1 cellular context compared by ENCODE assay signal in the genomic region with DNA sequence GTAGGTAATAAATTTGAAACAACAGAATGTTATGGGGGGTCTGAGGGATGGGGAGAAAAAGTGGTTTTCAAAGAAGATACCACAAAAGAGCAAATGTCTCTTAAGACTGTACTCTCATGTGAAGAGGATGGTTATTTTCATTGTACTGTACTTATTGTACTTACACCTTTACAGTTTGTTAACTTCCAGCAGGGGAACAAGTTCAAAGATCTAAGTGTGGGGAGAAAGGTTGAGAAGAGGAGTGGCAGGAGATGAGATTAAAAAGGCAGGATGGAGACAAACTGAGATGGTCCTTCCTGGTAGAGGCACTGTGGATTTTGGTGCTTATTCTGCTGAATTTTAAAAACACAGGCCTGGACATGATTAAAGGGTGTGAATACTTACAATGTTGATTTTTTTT.
TF ChIP-seq lines count a peak whose summit lies in the region.

No MANE protein-coding gene starts in this region.

TF ChIP-seq in IMR-90, 13 proteins besides CTCF, POLR2A, EP300 and RAD21:
- no peak for TF ChIP-seq CHD1 (IDR thresholded peaks at IDR 0.05; ENCODE audit: low read depth, low read length)
- TF ChIP-seq, protein P1, sequence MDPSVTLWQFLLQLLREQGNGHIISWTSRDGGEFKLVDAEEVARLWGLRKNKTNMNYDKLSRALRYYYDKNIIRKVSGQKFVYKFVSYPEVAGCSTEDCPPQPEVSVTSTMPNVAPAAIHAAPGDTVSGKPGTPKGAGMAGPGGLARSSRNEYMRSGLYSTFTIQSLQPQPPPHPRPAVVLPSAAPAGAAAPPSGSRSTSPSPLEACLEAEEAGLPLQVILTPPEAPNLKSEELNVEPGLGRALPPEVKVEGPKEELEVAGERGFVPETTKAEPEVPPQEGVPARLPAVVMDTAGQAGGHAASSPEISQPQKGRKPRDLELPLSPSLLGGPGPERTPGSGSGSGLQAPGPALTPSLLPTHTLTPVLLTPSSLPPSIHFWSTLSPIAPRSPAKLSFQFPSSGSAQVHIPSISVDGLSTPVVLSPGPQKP (IDR thresholded peaks at IDR 0.05; ENCODE audit: borderline replicate concordance, low read depth, low read length) = no peak
- TF ChIP-seq MXI1 (IDR thresholded peaks at IDR 0.05; ENCODE audit: borderline replicate concordance, low read depth, low read length) = no peak
- no peak for TF ChIP-seq RCOR1 (IDR thresholded peaks at IDR 0.05; ENCODE audit: insufficient replicate concordance, low read length)
- TF ChIP-seq RFX5 (IDR thresholded peaks at IDR 0.05; ENCODE audit: low read depth, low read length) = no peak
- no peak for TF ChIP-seq NFE2L2 (IDR thresholded peaks at IDR 0.05; ENCODE audit: low read depth, low read length)
- TF ChIP-seq BHLHE40 (IDR thresholded peaks at IDR 0.05; ENCODE audit: low read depth, low read length) = no peak
- no peak for TF ChIP-seq MAZ (IDR thresholded peaks at IDR 0.05; ENCODE audit: borderline replicate concordance, low read depth, low read length)
- TF ChIP-seq CEBPB (IDR thresholded peaks at IDR 0.05; ENCODE audit: low read depth, low read length) = no peak
- no peak for TF ChIP-seq FOS (IDR thresholded peaks at IDR 0.05; ENCODE audit: low read depth, low read length)
- no peak for TF ChIP-seq MAFK (IDR thresholded peaks at IDR 0.05; ENCODE audit: low read depth, low read length)
- no peak for TF ChIP-seq SMC3 (IDR thresholded peaks at IDR 0.05; ENCODE audit: low read depth, low read length)
- TF ChIP-seq, protein P2, sequence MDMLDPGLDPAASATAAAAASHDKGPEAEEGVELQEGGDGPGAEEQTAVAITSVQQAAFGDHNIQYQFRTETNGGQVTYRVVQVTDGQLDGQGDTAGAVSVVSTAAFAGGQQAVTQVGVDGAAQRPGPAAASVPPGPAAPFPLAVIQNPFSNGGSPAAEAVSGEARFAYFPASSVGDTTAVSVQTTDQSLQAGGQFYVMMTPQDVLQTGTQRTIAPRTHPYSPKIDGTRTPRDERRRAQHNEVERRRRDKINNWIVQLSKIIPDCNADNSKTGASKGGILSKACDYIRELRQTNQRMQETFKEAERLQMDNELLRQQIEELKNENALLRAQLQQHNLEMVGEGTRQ (IDR thresholded peaks at IDR 0.05; ENCODE audit: low read depth, low read length) = no peak
